8 cellular contexts compared by ENCODE assay signal in genomic region chr10:49592726-49593563, GRCh38. TPM values are rescaled to one million over a fixed set of nuclear protein-coding genes. Genes with fewer than 3 reads are reported as not detected.
A peak's percentile ranks its signal among the peaks of the same experiment; 100 is the strongest.
DNase-seq lines count a peak whose midpoint lies in the region; ATAC-seq, FAIRE-seq and TF ChIP-seq lines count a peak whose summit lies in the region.

No MANE protein-coding gene starts in this region.

- H3K27me3 Mint-ChIP-seq in activated T-cell treated with anti-CD3 and anti-CD28 coated beads, Interleukin-2, amount 50 U/mL, for 72 hours (ENCODE audit: low read depth), result peaks cover 38% of the 10 kb centered on the region

- TF ChIP-seq POLR2A in GM12892 (IDR thresholded peaks at IDR 0.05; ENCODE audit: low read depth, low read length) (no peak), tibial nerve (IDR thresholded peaks at IDR 0.05) (no peak)

- FAIRE-seq in GM12892 (lab: Jason Lieb, UNC), result peak; percentile 75

- TF ChIP-seq EP300 in tibial nerve (IDR thresholded peaks at IDR 0.05), result no peak

- 43 to 47% methylated on average over 9 of the region's 9 CpGs for WGBS in tibial nerve, 2 donors

- H3K27ac ChIP-seq in neutrophil (no peak overlapping the region), tibial nerve (no peak overlapping the region)

- in situ Hi-C loops in ACHN (cut with HindIII; ENCODE audit: low pct_ligation_motif_present, low pct_unique_long_range_greater_than_20kb, low sequenced_read_pairs), result no loop called here

- H3K4me1 Mint-ChIP-seq in activated T-cell treated with anti-CD3 and anti-CD28 coated beads, Interleukin-2, amount 50 U/mL, for 72 hours (ENCODE audit: low read depth), result peaks cover 6% of the 10 kb centered on the region

- H3K4me1 ChIP-seq in neutrophil (ENCODE audit: control insufficient read depth in 1 of 2, insufficient read depth in 1 of 2, low read depth in 1 of 2, low read length in 1 of 2), result no peaks in the 10 kb centered on the region
- no peaks in the 10 kb centered on the region for H3K4me1 ChIP-seq in tibial nerve

- no peaks in the 10 kb centered on the region for H3K36me3 ChIP-seq in neutrophil
- no peaks in the 10 kb centered on the region for H3K36me3 ChIP-seq in tibial nerve

- no peak overlapping the region for H3K4me3 Mint-ChIP-seq in activated T-cell treated with anti-CD3 and anti-CD28 coated beads, Interleukin-2, amount 50 U/mL, for 72 hours

- TF ChIP-seq CTCF in neutrophil (IDR thresholded peaks at IDR 0.05), result peak; percentile 70
- TF ChIP-seq CTCF in tibial nerve (IDR thresholded peaks at IDR 0.05), result peak; percentile 57 to 89 (median 81)

- DNase-seq in ACHN, result peak; percentile 73
- no peak for DNase-seq in GM12892 (ENCODE audit: insufficient read length)
- DNase-seq in OCI-M1 (lab: John Stamatoyannopoulos, UW), result peak; percentile 85
- DNase-seq in activated T-cell treated with anti-CD3 and anti-CD28 coated beads, Interleukin-2, amount 50 U/mL, for 72 hours, result peak; percentile 61 to 64
- peak; percentile 28 for DNase-seq in fibroblast of the conjunctiva (ENCODE audit: low read depth)
- DNase-seq in tibial nerve (ENCODE audit: low spot score in 2 of 2), result peak in 1 of 2 donors; percentile 44

- H3K27me3 ChIP-seq in neutrophil (peaks cover 23% of the 10 kb centered on the region), tibial nerve (no peaks in the 10 kb centered on the region)

- H3K9me3 ChIP-seq in neutrophil (no peaks in the 10 kb centered on the region), tibial nerve (no peaks in the 10 kb centered on the region)

- peak; percentile 70 for ATAC-seq in HG03280 (IDR thresholded peaks at IDR 0.05; ENCODE audit: unreplicated experiment)
- peak; percentile 58 to 64 for ATAC-seq in activated T-cell treated with anti-CD3 and anti-CD28 coated beads, Interleukin-2, amount 50 U/mL, for 72 hours (replicated peaks in 1 of 2)

- peaks cover 2 to 4% of the 10 kb centered on the region in 2 donors for H3K9me3 Mint-ChIP-seq in activated T-cell treated with anti-CD3 and anti-CD28 coated beads, Interleukin-2, amount 50 U/mL, for 72 hours

- H3K4me3 ChIP-seq in neutrophil (ENCODE audit: low read depth in 1 of 2, low read length in 1 of 2) (no peak overlapping the region), tibial nerve (no peak overlapping the region)

- no peak overlapping the region for H3K27ac Mint-ChIP-seq in activated T-cell treated with anti-CD3 and anti-CD28 coated beads, Interleukin-2, amount 50 U/mL, for 72 hours

- H3K36me3 Mint-ChIP-seq in activated T-cell treated with anti-CD3 and anti-CD28 coated beads, Interleukin-2, amount 50 U/mL, for 72 hours (ENCODE audit: insufficient read depth in 2 of 2), result peaks cover 1 to 4% of the 10 kb centered on the region in 2 donors

RNA-seq across cellular contexts. Expression of gene SLC18A3, which starts 17.2 kb away (rescaled TPM):
- polyA plus RNA-seq in GM12892 (2012; ENCODE audit: missing spikeins), result not detected
- total RNA-seq in activated T-cell treated with anti-CD3 and anti-CD28 coated beads, Interleukin-2, amount 50 U/mL, for 72 hours, result not detected
- not detected for total RNA-seq in tibial nerve

RNA-seq across cellular contexts. Expression of gene CHAT, which starts 20.9 kb away (rescaled TPM):
- polyA plus RNA-seq in GM12892 (2012; ENCODE audit: missing spikeins), result not detected
- total RNA-seq in activated T-cell treated with anti-CD3 and anti-CD28 coated beads, Interleukin-2, amount 50 U/mL, for 72 hours, result under 1 TPM in 1 of 2 donors, not detected in 1; 0.14 TPM
- not detected for total RNA-seq in tibial nerve

RNA-seq across cellular contexts. Expression of gene ERCC6, which starts 54.0 kb away (rescaled TPM):
- 8.2 TPM for polyA plus RNA-seq in GM12892 (2012; ENCODE audit: missing spikeins)
- total RNA-seq in activated T-cell treated with anti-CD3 and anti-CD28 coated beads, Interleukin-2, amount 50 U/mL, for 72 hours, result 10 to 100 TPM; 29.4 to 33.6 TPM
- total RNA-seq in tibial nerve, result 10 to 100 TPM; 11.6 to 21.0 (median 17.5) TPM
